In genomic region chr1:27321813-27322568, GRCh38 we compare ENCODE assay signal across 1 cellular context.
A peak's percentile ranks its signal among the peaks of the same experiment; 100 is the strongest.
TF ChIP-seq lines count a peak whose summit lies in the region.

TMEM222 (plus strand) TSS chr1:27322163; CDS start chr1:27322198, 35 bp downstream.

TF ChIP-seq in K562, 482 proteins besides CTCF, POLR2A, EP300 and RAD21 (continued from another document and continues in another):
- TF ChIP-seq, protein P1, sequence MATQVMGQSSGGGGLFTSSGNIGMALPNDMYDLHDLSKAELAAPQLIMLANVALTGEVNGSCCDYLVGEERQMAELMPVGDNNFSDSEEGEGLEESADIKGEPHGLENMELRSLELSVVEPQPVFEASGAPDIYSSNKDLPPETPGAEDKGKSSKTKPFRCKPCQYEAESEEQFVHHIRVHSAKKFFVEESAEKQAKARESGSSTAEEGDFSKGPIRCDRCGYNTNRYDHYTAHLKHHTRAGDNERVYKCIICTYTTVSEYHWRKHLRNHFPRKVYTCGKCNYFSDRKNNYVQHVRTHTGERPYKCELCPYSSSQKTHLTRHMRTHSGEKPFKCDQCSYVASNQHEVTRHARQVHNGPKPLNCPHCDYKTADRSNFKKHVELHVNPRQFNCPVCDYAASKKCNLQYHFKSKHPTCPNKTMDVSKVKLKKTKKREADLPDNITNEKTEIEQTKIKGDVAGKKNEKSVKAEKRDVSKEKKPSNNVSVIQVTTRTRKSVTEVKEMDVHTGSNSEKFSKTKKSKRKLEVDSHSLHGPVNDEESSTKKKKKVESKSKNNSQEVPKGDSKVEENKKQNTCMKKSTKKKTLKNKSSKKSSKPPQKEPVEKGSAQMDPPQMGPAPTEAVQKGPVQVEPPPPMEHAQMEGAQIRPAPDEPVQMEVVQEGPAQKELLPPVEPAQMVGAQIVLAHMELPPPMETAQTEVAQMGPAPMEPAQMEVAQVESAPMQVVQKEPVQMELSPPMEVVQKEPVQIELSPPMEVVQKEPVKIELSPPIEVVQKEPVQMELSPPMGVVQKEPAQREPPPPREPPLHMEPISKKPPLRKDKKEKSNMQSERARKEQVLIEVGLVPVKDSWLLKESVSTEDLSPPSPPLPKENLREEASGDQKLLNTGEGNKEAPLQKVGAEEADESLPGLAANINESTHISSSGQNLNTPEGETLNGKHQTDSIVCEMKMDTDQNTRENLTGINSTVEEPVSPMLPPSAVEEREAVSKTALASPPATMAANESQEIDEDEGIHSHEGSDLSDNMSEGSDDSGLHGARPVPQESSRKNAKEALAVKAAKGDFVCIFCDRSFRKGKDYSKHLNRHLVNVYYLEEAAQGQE (CRISPR knock-in tag; IDR thresholded peaks at IDR 0.05; ENCODE audit: low read depth), result 0 out of 2 replicates have a peak, but pooled peaks have one; percentile 69
- TF ChIP-seq TAF15 (IDR thresholded peaks at IDR 0.05; ENCODE audit: low read depth, low read length) (no peak), HNRNPL (IDR thresholded peaks at IDR 0.05; ENCODE audit: low read depth, low read length) (peak; percentile 76; the same call in 1 of the 2 replicates), EP400 (IDR thresholded peaks at IDR 0.05) (peak; percentile 98), TAL1 (IDR thresholded peaks at IDR 0.05) (no peak; the same call in 1 of the 2 replicates), CAMTA2 (CRISPR knock-in tag; conservative IDR thresholded peaks at IDR 0.05) (peak; percentile 84; the same call in 1 of the 2 replicates), GTF2A2 (tag; IDR thresholded peaks at IDR 0.05) (no peak), DPF2 (IDR thresholded peaks at IDR 0.05) (no peak), ZNF143 (CRISPR knock-in tag; IDR thresholded peaks at IDR 0.05) (0 out of 2 replicates have a peak, but pooled peaks have one; percentile 44), NR0B1 (IDR thresholded peaks at IDR 0.05; ENCODE audit: partially characterized antibody) (no peak), TSHZ1 (CRISPR knock-in tag; IDR thresholded peaks at IDR 0.05) (no peak), KLF13 (tag; IDR thresholded peaks at IDR 0.05; ENCODE audit: borderline replicate concordance, low read depth) (peak; percentile 98), NCOA4 (IDR thresholded peaks at IDR 0.05; ENCODE audit: partially characterized antibody) (no peak), ZNF639 (CRISPR knock-in tag; conservative IDR thresholded peaks at IDR 0.05 in 1 of 2, IDR thresholded peaks at IDR 0.05 in 1 of 2) (peak in 1 of 2 experiments; percentile 99; a peak in 2 of 4 replicates), ZNF217 (CRISPR knock-in tag; IDR thresholded peaks at IDR 0.05) (no peak; the same call in 1 of the 2 replicates), BDP1 (IDR thresholded peaks at IDR 0.05; ENCODE audit: insufficient read depth, insufficient read length) (no peak), SUPT5H (IDR thresholded peaks at IDR 0.05) (peak; percentile 92), TSC22D4 (tag; IDR thresholded peaks at IDR 0.05) (no peak), PRPF4 (IDR thresholded peaks at IDR 0.05; ENCODE audit: insufficient read depth, low read depth, low read length, poor library complexity, severe bottlenecking) (no peak), SMARCB1 (IDR thresholded peaks at IDR 0.05; ENCODE audit: insufficient read length, low read depth) (no peak), ZSCAN32 (CRISPR knock-in tag; IDR thresholded peaks at IDR 0.05) (no peak), EZH2 (IDR thresholded peaks at IDR 0.05; ENCODE audit: borderline replicate concordance, low read depth, low read length) (no peak), KDM1A (IDR thresholded peaks at IDR 0.05) (no peak), XRCC4 (IDR thresholded peaks at IDR 0.05; ENCODE audit: extremely low read depth, insufficient read depth, insufficient read length) (no peak), ATF1 (CRISPR knock-in tag; IDR thresholded peaks at IDR 0.05) (peak; percentile 53; the same call in 1 of the 2 replicates), ATF1 (tag; IDR thresholded peaks at IDR 0.05) (peak; percentile 98), NKRF (IDR thresholded peaks at IDR 0.05; ENCODE audit: borderline replicate concordance) (peak; percentile 95; the same call in 1 of the 2 replicates), MBD2 (IDR thresholded peaks at IDR 0.05; ENCODE audit: borderline replicate concordance, low read depth) (peak; percentile 76), BACH1 (tag; IDR thresholded peaks at IDR 0.05) (no peak), TOE1 (IDR thresholded peaks at IDR 0.05; ENCODE audit: borderline replicate concordance) (peak; percentile 90), TOE1 (CRISPR knock-in tag; IDR thresholded peaks at IDR 0.05; ENCODE audit: borderline replicate concordance, low read depth) (peak; percentile 83; the same call in 1 of the 2 replicates)
- TF ChIP-seq, protein P2, sequence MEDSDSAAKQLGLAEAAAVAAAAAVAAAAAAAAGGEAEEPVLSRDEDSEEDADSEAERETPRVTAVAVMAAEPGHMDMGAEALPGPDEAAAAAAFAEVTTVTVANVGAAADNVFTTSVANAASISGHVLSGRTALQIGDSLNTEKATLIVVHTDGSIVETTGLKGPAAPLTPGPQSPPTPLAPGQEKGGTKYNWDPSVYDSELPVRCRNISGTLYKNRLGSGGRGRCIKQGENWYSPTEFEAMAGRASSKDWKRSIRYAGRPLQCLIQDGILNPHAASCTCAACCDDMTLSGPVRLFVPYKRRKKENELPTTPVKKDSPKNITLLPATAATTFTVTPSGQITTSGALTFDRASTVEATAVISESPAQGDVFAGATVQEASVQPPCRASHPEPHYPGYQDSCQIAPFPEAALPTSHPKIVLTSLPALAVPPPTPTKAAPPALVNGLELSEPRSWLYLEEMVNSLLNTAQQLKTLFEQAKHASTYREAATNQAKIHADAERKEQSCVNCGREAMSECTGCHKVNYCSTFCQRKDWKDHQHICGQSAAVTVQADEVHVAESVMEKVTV (CRISPR knock-in tag; IDR thresholded peaks at IDR 0.05), result no peak
- TF ChIP-seq, protein P3, sequence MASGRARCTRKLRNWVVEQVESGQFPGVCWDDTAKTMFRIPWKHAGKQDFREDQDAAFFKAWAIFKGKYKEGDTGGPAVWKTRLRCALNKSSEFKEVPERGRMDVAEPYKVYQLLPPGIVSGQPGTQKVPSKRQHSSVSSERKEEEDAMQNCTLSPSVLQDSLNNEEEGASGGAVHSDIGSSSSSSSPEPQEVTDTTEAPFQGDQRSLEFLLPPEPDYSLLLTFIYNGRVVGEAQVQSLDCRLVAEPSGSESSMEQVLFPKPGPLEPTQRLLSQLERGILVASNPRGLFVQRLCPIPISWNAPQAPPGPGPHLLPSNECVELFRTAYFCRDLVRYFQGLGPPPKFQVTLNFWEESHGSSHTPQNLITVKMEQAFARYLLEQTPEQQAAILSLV (tag; IDR thresholded peaks at IDR 0.05), result no peak; the same call in 1 of the 2 replicates
- TF ChIP-seq, protein P4, sequence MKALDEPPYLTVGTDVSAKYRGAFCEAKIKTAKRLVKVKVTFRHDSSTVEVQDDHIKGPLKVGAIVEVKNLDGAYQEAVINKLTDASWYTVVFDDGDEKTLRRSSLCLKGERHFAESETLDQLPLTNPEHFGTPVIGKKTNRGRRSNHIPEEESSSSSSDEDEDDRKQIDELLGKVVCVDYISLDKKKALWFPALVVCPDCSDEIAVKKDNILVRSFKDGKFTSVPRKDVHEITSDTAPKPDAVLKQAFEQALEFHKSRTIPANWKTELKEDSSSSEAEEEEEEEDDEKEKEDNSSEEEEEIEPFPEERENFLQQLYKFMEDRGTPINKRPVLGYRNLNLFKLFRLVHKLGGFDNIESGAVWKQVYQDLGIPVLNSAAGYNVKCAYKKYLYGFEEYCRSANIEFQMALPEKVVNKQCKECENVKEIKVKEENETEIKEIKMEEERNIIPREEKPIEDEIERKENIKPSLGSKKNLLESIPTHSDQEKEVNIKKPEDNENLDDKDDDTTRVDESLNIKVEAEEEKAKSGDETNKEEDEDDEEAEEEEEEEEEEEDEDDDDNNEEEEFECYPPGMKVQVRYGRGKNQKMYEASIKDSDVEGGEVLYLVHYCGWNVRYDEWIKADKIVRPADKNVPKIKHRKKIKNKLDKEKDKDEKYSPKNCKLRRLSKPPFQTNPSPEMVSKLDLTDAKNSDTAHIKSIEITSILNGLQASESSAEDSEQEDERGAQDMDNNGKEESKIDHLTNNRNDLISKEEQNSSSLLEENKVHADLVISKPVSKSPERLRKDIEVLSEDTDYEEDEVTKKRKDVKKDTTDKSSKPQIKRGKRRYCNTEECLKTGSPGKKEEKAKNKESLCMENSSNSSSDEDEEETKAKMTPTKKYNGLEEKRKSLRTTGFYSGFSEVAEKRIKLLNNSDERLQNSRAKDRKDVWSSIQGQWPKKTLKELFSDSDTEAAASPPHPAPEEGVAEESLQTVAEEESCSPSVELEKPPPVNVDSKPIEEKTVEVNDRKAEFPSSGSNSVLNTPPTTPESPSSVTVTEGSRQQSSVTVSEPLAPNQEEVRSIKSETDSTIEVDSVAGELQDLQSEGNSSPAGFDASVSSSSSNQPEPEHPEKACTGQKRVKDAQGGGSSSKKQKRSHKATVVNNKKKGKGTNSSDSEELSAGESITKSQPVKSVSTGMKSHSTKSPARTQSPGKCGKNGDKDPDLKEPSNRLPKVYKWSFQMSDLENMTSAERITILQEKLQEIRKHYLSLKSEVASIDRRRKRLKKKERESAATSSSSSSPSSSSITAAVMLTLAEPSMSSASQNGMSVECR (CRISPR knock-in tag; IDR thresholded peaks at IDR 0.05), result peak; percentile 98
- TF ChIP-seq, protein P5, sequence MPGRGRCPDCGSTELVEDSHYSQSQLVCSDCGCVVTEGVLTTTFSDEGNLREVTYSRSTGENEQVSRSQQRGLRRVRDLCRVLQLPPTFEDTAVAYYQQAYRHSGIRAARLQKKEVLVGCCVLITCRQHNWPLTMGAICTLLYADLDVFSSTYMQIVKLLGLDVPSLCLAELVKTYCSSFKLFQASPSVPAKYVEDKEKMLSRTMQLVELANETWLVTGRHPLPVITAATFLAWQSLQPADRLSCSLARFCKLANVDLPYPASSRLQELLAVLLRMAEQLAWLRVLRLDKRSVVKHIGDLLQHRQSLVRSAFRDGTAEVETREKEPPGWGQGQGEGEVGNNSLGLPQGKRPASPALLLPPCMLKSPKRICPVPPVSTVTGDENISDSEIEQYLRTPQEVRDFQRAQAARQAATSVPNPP (IDR thresholded peaks at IDR 0.05; ENCODE audit: borderline replicate concordance, insufficient read depth, insufficient read length), result no peak
